In genomic region chr1:27643626-27644368, GRCh38 we compare ENCODE assay signal across 1 cellular context.
A peak's percentile ranks its signal among the peaks of the same experiment; 100 is the strongest.
TF ChIP-seq lines count a peak whose summit lies in the region.

No MANE protein-coding gene starts in this region.

TF ChIP-seq in K562, 482 proteins besides CTCF, POLR2A, EP300 and RAD21 (continued from another document):
- TF ChIP-seq YY1 (IDR thresholded peaks at IDR 0.05; ENCODE audit: borderline replicate concordance in 1 of 3, control insufficient read depth in 1 of 3, extremely low read depth in 1 of 3, insufficient read depth in 3 of 3, insufficient read length in 1 of 3, insufficient replicate concordance in 2 of 3, low read depth in 1 of 3, low read length in 2 of 3) (peak in 1 of 3 experiments; percentile 27), ZNF551 (CRISPR knock-in tag; IDR thresholded peaks at IDR 0.05) (no peak), NFE2 (IDR thresholded peaks at IDR 0.05; ENCODE audit: low read depth) (no peak), CEBPG (CRISPR knock-in tag; IDR thresholded peaks at IDR 0.05) (no peak), CEBPG (tag; conservative IDR thresholded peaks at IDR 0.05 in 1 of 2, IDR thresholded peaks at IDR 0.05 in 1 of 2) (no peak), NFRKB (IDR thresholded peaks at IDR 0.05; ENCODE audit: low read depth) (no peak), ATF7 (IDR thresholded peaks at IDR 0.05) (0 out of 2 replicates have a peak, but pooled peaks have one; percentile 24), SLC30A9 (CRISPR knock-in tag; IDR thresholded peaks at IDR 0.05) (no peak), SMC3 (conservative IDR thresholded peaks at IDR 0.05; ENCODE audit: insufficient read depth, low read depth, low read length) (peak; percentile 77), MAFG (tag; conservative IDR thresholded peaks at IDR 0.05) (no peak), SP2 (IDR thresholded peaks at IDR 0.05; ENCODE audit: extremely low read depth, low read depth, low read length, poor library complexity, severe bottlenecking) (no peak), ZNF507 (tag; conservative IDR thresholded peaks at IDR 0.05) (no peak), MAX (CRISPR knock-in tag; IDR thresholded peaks at IDR 0.05) (0 out of 2 replicates have a peak, but pooled peaks have one; percentile 21), RBM34 (IDR thresholded peaks at IDR 0.05; ENCODE audit: borderline replicate concordance, insufficient read depth, low read length) (no peak), NR3C1 (CRISPR knock-in tag; IDR thresholded peaks at IDR 0.05) (no peak), NBN (IDR thresholded peaks at IDR 0.05; ENCODE audit: low read depth) (no peak), ARID3A (IDR thresholded peaks at IDR 0.05; ENCODE audit: borderline replicate concordance, low read depth, low read length) (no peak), ARID2 (IDR thresholded peaks at IDR 0.05) (no peak), CTCFL (IDR thresholded peaks at IDR 0.05; ENCODE audit: borderline replicate concordance, insufficient read depth, low read depth, low read length, poor library complexity, severe bottlenecking) (peak; percentile 70), MIER1 (IDR thresholded peaks at IDR 0.05; ENCODE audit: low read depth) (no peak)
